In genomic region chr16:31476305-31477219, GRCh38 we compare ENCODE assay signal across 9 cellular contexts. TPM values are rescaled to one million over a fixed set of nuclear protein-coding genes. Genes with fewer than 3 reads are reported as not detected.
DNase-seq lines count a peak whose midpoint lies in the region; ATAC-seq, FAIRE-seq and TF ChIP-seq lines count a peak whose summit lies in the region.
"Had no signal": no experiment of that assay in that cellular context is flagged by ENCODE, and none has a peak within 500 bp of the region (broad histone marks: within the 10 kb centered on the region; RNA-seq: fewer than 3 reads in every experiment).

No MANE protein-coding gene starts in this region.

- no peaks in the 10 kb centered on the region for H3K9me3 Mint-ChIP-seq in T-helper 2 cell treated with Interferon-gamma antibody and Interleukin-4, amounts not matched to agents 5 μg/mL and 100 μg/mL, for 36 hours
- H3K9me3 Mint-ChIP-seq in memory B cell: no peaks in the 10 kb centered on the region

- TF ChIP-seq POLR2A in GM12878 (IDR thresholded peaks at IDR 0.05; ENCODE audit: low read depth, low read length): peak; percentile 25; the same call in 1 of the 2 replicates

- in situ Hi-C loops in GM12878 (cut with MboI): no loop called here

- SMC1A ChIA-PET in GM12878 (lab: Charles Lee; ENCODE audit: uncharacterized antibody, unreplicated experiment): no interaction called here

- H3K4me2 ChIP-seq in GM12878 (ENCODE audit: control insufficient read depth, insufficient read depth): peak overlapping the region; percentile 84

- BruUV-seq in GM12878 (replicated peaks; lab: Mats Ljungman, UMichigan): no TSS peak

- no peaks in the 10 kb centered on the region for H3K79me2 ChIP-seq in GM12878 (ENCODE audit: control insufficient read depth, insufficient read depth, low read length)

- DNase-seq in T-helper 2 cell treated with Interferon-gamma antibody and Interleukin-4, amounts not matched to agents 5 μg/mL and 100 μg/mL, for 36 hours (ENCODE audit: low spot score): peak; percentile 76
- no peak for DNase-seq in GM12878 (ENCODE audit: low read depth, low spot score)
- DNase-seq in memory B cell (ENCODE audit: low spot score in 2 of 2): peak; percentile 44 to 55
- DNase-seq in stimulated activated CD8-positive, alpha-beta memory T cell treated with anti-CD3 and anti-CD28 coated beads, Interleukin-2, amount 100 ng/mL, for 48 hours (ENCODE audit: low read depth in 2 of 2): peak; percentile 79 to 88
- no peak for DNase-seq in SW 1271 (lab: John Stamatoyannopoulos, UW)
- DNase-seq in NCI-H2107 treated with DMSO at 0.1 percent for 48 hours (lab: John Stamatoyannopoulos, UW; ENCODE audit: unreplicated experiment): no peak

- no peak overlapping the region for H3K27ac ChIP-seq in GM12878 (ENCODE audit: control insufficient read depth, insufficient read depth)

- no peaks in the 10 kb centered on the region for H3K9me3 ChIP-seq in GM12878 (replicated peaks; ENCODE audit: control insufficient read depth, insufficient read depth, low read length)

- H4K20me1 ChIP-seq in GM12878 (ENCODE audit: control insufficient read depth, insufficient read depth): no peaks in the 10 kb centered on the region

- RAD21 ChIA-PET in GM12878 (lab: Charles Lee; ENCODE audit: unreplicated experiment): no interaction called here

- peak overlapping the region; percentile 87 for H3K4me3 Mint-ChIP-seq in T-helper 2 cell treated with Interferon-gamma antibody and Interleukin-4, amounts not matched to agents 5 μg/mL and 100 μg/mL, for 36 hours
- H3K4me3 Mint-ChIP-seq in memory B cell: peak overlapping the region; percentile 89

- TF ChIP-seq CTCF in GM12875 (IDR thresholded peaks at IDR 0.05; ENCODE audit: borderline replicate concordance, insufficient read depth, low read depth, low read length): no peak
- no peak for TF ChIP-seq CTCF in GM12878 (IDR thresholded peaks at IDR 0.05 in 2 of 3, conservative IDR thresholded peaks at IDR 0.05 in 1 of 3; ENCODE audit: control insufficient read depth in 2 of 3, extremely low read depth in 1 of 3, insufficient read depth in 1 of 3, low read depth in 3 of 3, low read length in 3 of 3)

- 5% methylated on average over 41 of the region's 68 CpGs for WGBS in GM12878 (ENCODE audit: insufficient coverage, insufficient replicate concordance, low lambda C conversion rate, missing lambda C conversion rate)

- TF ChIP-seq RAD21 in GM12878 (IDR thresholded peaks at IDR 0.05; ENCODE audit: insufficient read depth, low read depth, low read length): no peak

- peaks cover 9% of the 10 kb centered on the region for H3K4me1 Mint-ChIP-seq in T-helper 2 cell treated with Interferon-gamma antibody and Interleukin-4, amounts not matched to agents 5 μg/mL and 100 μg/mL, for 36 hours (ENCODE audit: low read depth)
- H3K4me1 Mint-ChIP-seq in memory B cell: peaks cover 13% of the 10 kb centered on the region

- H3K27ac Mint-ChIP-seq in T-helper 2 cell treated with Interferon-gamma antibody and Interleukin-4, amounts not matched to agents 5 μg/mL and 100 μg/mL, for 36 hours: peak overlapping the region; percentile 74
- peak overlapping the region; percentile 12 for H3K27ac Mint-ChIP-seq in memory B cell

- peak; percentile 54 for ATAC-seq in HG03045 (IDR thresholded peaks at IDR 0.05; ENCODE audit: unreplicated experiment)
- peak; percentile 87 for ATAC-seq in GM12878
- peak; percentile 82 for ATAC-seq in memory B cell (ENCODE audit: low read depth)

- intact Hi-C loops in GM12878 (cut with micrococcal nuclease; ENCODE audit: unreplicated experiment): no loop called here

- H3K36me3 Mint-ChIP-seq in T-helper 2 cell treated with Interferon-gamma antibody and Interleukin-4, amounts not matched to agents 5 μg/mL and 100 μg/mL, for 36 hours (ENCODE audit: low read depth): no peaks in the 10 kb centered on the region
- H3K36me3 Mint-ChIP-seq in memory B cell: no peaks in the 10 kb centered on the region

- H3K27me3 ChIP-seq in GM12878 (replicated peaks in 1 of 2; ENCODE audit: control insufficient read depth in 2 of 2, insufficient read depth in 2 of 2, low read length in 1 of 2): peaks cover 0 to 9% of the 10 kb centered on the region in 2 experiments; a peak in 3 of 4 replicates

- H3K27me3 Mint-ChIP-seq in T-helper 2 cell treated with Interferon-gamma antibody and Interleukin-4, amounts not matched to agents 5 μg/mL and 100 μg/mL, for 36 hours (ENCODE audit: low read depth): peaks cover 38% of the 10 kb centered on the region
- peaks cover 11% of the 10 kb centered on the region for H3K27me3 Mint-ChIP-seq in memory B cell

- FAIRE-seq in GM12878 (lab: Jason Lieb, UNC): no peak

- CTCF ChIA-PET in GM12878 (lab: Yijun Ruan, JAX): no interaction called here

- H3K4me1 ChIP-seq in GM12878 (ENCODE audit: control insufficient read depth, insufficient read depth, low read length): peaks cover 7% of the 10 kb centered on the region; the same call in 1 of the 2 replicates

- H2AFZ ChIP-seq in GM12878 (ENCODE audit: control insufficient read depth, low read depth, low read length): peak overlapping the region; percentile 71

- TF ChIP-seq EP300 in GM12878 (IDR thresholded peaks at IDR 0.05; ENCODE audit: borderline replicate concordance in 1 of 2, control insufficient read depth in 1 of 2, low read depth in 2 of 2, low read length in 2 of 2): no peak

- H3K4me3 ChIP-seq in GM12875 (ENCODE audit: low read depth, low read length) (peak overlapping the region; percentile 33), GM12878 (peak overlapping the region; percentile 72; the same call in 1 of the 2 replicates)

- POLR2A ChIA-PET in GM12878 (lab: Charles Lee): no interaction called here

- H3K36me3 ChIP-seq in GM12878 (ENCODE audit: control insufficient read depth in 2 of 2, insufficient read depth in 2 of 2, low read length in 1 of 2): no peaks in the 10 kb centered on the region

- no peak overlapping the region for H3K9ac ChIP-seq in GM12878 (ENCODE audit: control insufficient read depth, insufficient read depth, low read length)

RNA-seq across cellular contexts. Expression of gene TGFB1I1, which starts 4.6 kb away (rescaled TPM):
- 0.23 TPM in 1 of 2 replicates, not detected in the other for total RNA-seq in GM12878 (2013; cell fraction: nucleolus; rRNA removed)
- total RNA-seq in GM12878 (2014; rRNA removed): 0.05 and 0.45 TPM in 2 replicates
- 0.05 and 0.13 TPM in 2 replicates for total RNA-seq in GM12878 (2014; rRNA removed; fragmentation: Illumina TruSeq; extraction: Trizol)
- 0.24 and 0.49 TPM in 2 replicates for total RNA-seq in GM12878 (2021)
- polyA plus RNA-seq in GM12878 (2011; ENCODE audit: low read depth): 0.41 TPM
- 0.19 and 0.41 TPM in 2 replicates for polyA plus RNA-seq in GM12878 (2011; rRNA removed)
- 0.12 and 0.31 TPM in 2 replicates for polyA plus RNA-seq in GM12878 (2011; cell fraction: cytosol; rRNA removed)
- polyA plus RNA-seq in GM12878 (2011; cell fraction: nucleus; rRNA removed): 0.50 and 0.81 TPM in 2 replicates
- 1.4 and 1.8 TPM in 2 replicates for polyA plus RNA-seq in GM12878 (2012)
- polyA plus RNA-seq in GM12878 (2014; fragmentation: Illumina TruSeq; extraction: Trizol): 0.06 and 0.26 TPM in 2 replicates
- not detected for polyA plus RNA-seq in GM12878 (2014; fragmentation: Nextera tagmentation; extraction: Ambion mirVana)
- polyA plus RNA-seq in GM12878 (2014; rRNA removed): 0.06 and 2.3 TPM in 2 replicates
- under 1 TPM; 0.38 to 0.42 TPM for polyA plus RNA-seq in GM12878 (2016; fragmentation: Nextera tagmentation; extraction: Ambion mirVana)
- 0.51 and 1.1 TPM in 2 replicates for polyA minus RNA-seq in GM12878 (2011; rRNA and poly(A)+ RNA removed)
- polyA minus RNA-seq in GM12878 (2011; cell fraction: cytosol; rRNA and poly(A)+ RNA removed): 0.80 TPM in 1 of 2 replicates, not detected in the other
- polyA minus RNA-seq in GM12878 (2011; cell fraction: nucleus; rRNA and poly(A)+ RNA removed): 0.73 and 0.96 TPM in 2 replicates

RNA-seq across cellular contexts. Expression of gene SLC5A2, which starts 6.4 kb away (rescaled TPM):
- total RNA-seq in GM12878 (2013; cell fraction: nucleolus; rRNA removed): not detected in 2 replicates
- total RNA-seq in GM12878 (2014; rRNA removed): not detected in 2 replicates
- not detected in 2 replicates for total RNA-seq in GM12878 (2014; rRNA removed; fragmentation: Illumina TruSeq; extraction: Trizol)
- not detected in 2 replicates for total RNA-seq in GM12878 (2021)
- 18.5 TPM for polyA plus RNA-seq in GM12878 (2011; ENCODE audit: low read depth)
- polyA plus RNA-seq in GM12878 (2011; rRNA removed): not detected in 2 replicates
- not detected in 2 replicates for polyA plus RNA-seq in GM12878 (2011; cell fraction: cytosol; rRNA removed)
- polyA plus RNA-seq in GM12878 (2011; cell fraction: nucleus; rRNA removed): not detected in 2 replicates
- 0.11 and 0.24 TPM in 2 replicates for polyA plus RNA-seq in GM12878 (2012)
- not detected in 2 replicates for polyA plus RNA-seq in GM12878 (2014; fragmentation: Illumina TruSeq; extraction: Trizol)
- polyA plus RNA-seq in GM12878 (2014; fragmentation: Nextera tagmentation; extraction: Ambion mirVana): 1 to 10 TPM; 3.6 to 4.3 TPM
- polyA plus RNA-seq in GM12878 (2014; rRNA removed): not detected in 2 replicates
- 1 to 10 TPM; 4.6 to 4.8 TPM for polyA plus RNA-seq in GM12878 (2016; fragmentation: Nextera tagmentation; extraction: Ambion mirVana)
- not detected in 2 replicates for polyA minus RNA-seq in GM12878 (2011; rRNA and poly(A)+ RNA removed)
- not detected in 2 replicates for polyA minus RNA-seq in GM12878 (2011; cell fraction: cytosol; rRNA and poly(A)+ RNA removed)
- not detected in 2 replicates for polyA minus RNA-seq in GM12878 (2011; cell fraction: nucleus; rRNA and poly(A)+ RNA removed)
- total RNA-seq: HT1080 had no signal

RNA-seq across cellular contexts. Expression of gene ARMC5, which starts 17.3 kb away (rescaled TPM):
- 13.7 and 13.8 TPM in 2 replicates for total RNA-seq in GM12878 (2013; cell fraction: nucleolus; rRNA removed)
- total RNA-seq in GM12878 (2014; rRNA removed) (6.6 and 7.6 TPM in 2 replicates), GM12878 (2014; rRNA removed; fragmentation: Illumina TruSeq; extraction: Trizol) (2.3 and 2.8 TPM in 2 replicates), GM12878 (2021) (11.5 and 13.2 TPM in 2 replicates)
- polyA plus RNA-seq in GM12878 (2011; ENCODE audit: low read depth): 2.3 TPM
- polyA plus RNA-seq in GM12878 (2011; rRNA removed) (3.2 and 3.6 TPM in 2 replicates), GM12878 (2014; fragmentation: Illumina TruSeq; extraction: Trizol) (0.89 and 1.5 TPM in 2 replicates), GM12878 (2014; fragmentation: Nextera tagmentation; extraction: Ambion mirVana) (under 1 TPM; 0.06 to 0.51 TPM), GM12878 (2014; rRNA removed) (7.7 and 9.3 TPM in 2 replicates), GM12878 (2016; fragmentation: Nextera tagmentation; extraction: Ambion mirVana) (10 to 100 TPM in 1 of 2 experiments, 1 to 10 TPM in 1; 9.8 to 12.0 TPM)
- 7.3 and 10.6 TPM in 2 replicates for polyA plus RNA-seq in GM12878 (2011; cell fraction: cytosol; rRNA removed)
- polyA plus RNA-seq in GM12878 (2011; cell fraction: nucleus; rRNA removed): 54.0 and 79.7 TPM in 2 replicates
- 6.7 and 11.5 TPM in 2 replicates for polyA plus RNA-seq in GM12878 (2012)
- polyA minus RNA-seq in GM12878 (2011; rRNA and poly(A)+ RNA removed): 4.7 and 8.0 TPM in 2 replicates
- 6.7 and 8.6 TPM in 2 replicates for polyA minus RNA-seq in GM12878 (2011; cell fraction: cytosol; rRNA and poly(A)+ RNA removed)
- polyA minus RNA-seq in GM12878 (2011; cell fraction: nucleus; rRNA and poly(A)+ RNA removed): 9.9 and 16.3 TPM in 2 replicates

RNA-seq across cellular contexts. Expression of gene RUSF1, which starts 31.6 kb away (rescaled TPM):
- 101 and 113 TPM in 2 replicates for total RNA-seq in GM12878 (2013; cell fraction: nucleolus; rRNA removed)
- total RNA-seq in GM12878 (2014; rRNA removed) (28.3 and 32.0 TPM in 2 replicates), GM12878 (2014; rRNA removed; fragmentation: Illumina TruSeq; extraction: Trizol) (20.3 and 21.3 TPM in 2 replicates), GM12878 (2021) (43.6 and 46.3 TPM in 2 replicates)
- 25.4 TPM for polyA plus RNA-seq in GM12878 (2011; ENCODE audit: low read depth)
- polyA plus RNA-seq in GM12878 (2011; rRNA removed) (17.3 and 25.3 TPM in 2 replicates), GM12878 (2014; fragmentation: Illumina TruSeq; extraction: Trizol) (8.6 and 30.2 TPM in 2 replicates), GM12878 (2014; fragmentation: Nextera tagmentation; extraction: Ambion mirVana) (under 1 TPM; 0.20 to 0.26 TPM), GM12878 (2014; rRNA removed) (43.0 and 48.5 TPM in 2 replicates), GM12878 (2016; fragmentation: Nextera tagmentation; extraction: Ambion mirVana) (10 to 100 TPM; 29.1 to 32.8 TPM)
- polyA plus RNA-seq in GM12878 (2011; cell fraction: cytosol; rRNA removed): 30.2 and 35.7 TPM in 2 replicates
- 153 and 165 TPM in 2 replicates for polyA plus RNA-seq in GM12878 (2011; cell fraction: nucleus; rRNA removed)
- polyA plus RNA-seq in GM12878 (2012): 45.4 and 48.7 TPM in 2 replicates
- polyA minus RNA-seq in GM12878 (2011; rRNA and poly(A)+ RNA removed): 17.1 and 29.1 TPM in 2 replicates
- polyA minus RNA-seq in GM12878 (2011; cell fraction: cytosol; rRNA and poly(A)+ RNA removed): 7.4 and 11.1 TPM in 2 replicates
- polyA minus RNA-seq in GM12878 (2011; cell fraction: nucleus; rRNA and poly(A)+ RNA removed): 18.6 and 23.6 TPM in 2 replicates

RNA-seq across cellular contexts. Expression of gene ZNF843, which starts 34.0 kb away (rescaled TPM):
- total RNA-seq in GM12878 (2013; cell fraction: nucleolus; rRNA removed): not detected in 2 replicates
- total RNA-seq in GM12878 (2014; rRNA removed): 0.05 and 0.06 TPM in 2 replicates
- 0.09 TPM in 1 of 2 replicates, not detected in the other for total RNA-seq in GM12878 (2014; rRNA removed; fragmentation: Illumina TruSeq; extraction: Trizol)
- 0.16 and 0.26 TPM in 2 replicates for total RNA-seq in GM12878 (2021)
- not detected for polyA plus RNA-seq in GM12878 (2011; ENCODE audit: low read depth)
- 0.06 and 0.07 TPM in 2 replicates for polyA plus RNA-seq in GM12878 (2011; rRNA removed)
- 0.10 and 0.15 TPM in 2 replicates for polyA plus RNA-seq in GM12878 (2011; cell fraction: cytosol; rRNA removed)
- 0.06 TPM in 1 of 2 replicates, not detected in the other for polyA plus RNA-seq in GM12878 (2011; cell fraction: nucleus; rRNA removed)
- 0.07 and 0.09 TPM in 2 replicates for polyA plus RNA-seq in GM12878 (2012)
- polyA plus RNA-seq in GM12878 (2014; fragmentation: Illumina TruSeq; extraction: Trizol): 0.03 TPM in 1 of 2 replicates, not detected in the other
- under 1 TPM in 1 of 2 experiments, not detected in 1; 0.04 TPM for polyA plus RNA-seq in GM12878 (2014; fragmentation: Nextera tagmentation; extraction: Ambion mirVana)
- 0.08 and 0.20 TPM in 2 replicates for polyA plus RNA-seq in GM12878 (2014; rRNA removed)
- polyA plus RNA-seq in GM12878 (2016; fragmentation: Nextera tagmentation; extraction: Ambion mirVana): under 1 TPM; 0.09 to 0.25 TPM
- 0.10 and 0.15 TPM in 2 replicates for polyA minus RNA-seq in GM12878 (2011; rRNA and poly(A)+ RNA removed)
- not detected in 2 replicates for polyA minus RNA-seq in GM12878 (2011; cell fraction: cytosol; rRNA and poly(A)+ RNA removed)
- 0.12 TPM in 1 of 2 replicates, not detected in the other for polyA minus RNA-seq in GM12878 (2011; cell fraction: nucleus; rRNA and poly(A)+ RNA removed)
- total RNA-seq: HT1080 had no signal

Comparison
In these comparisons a context has a peak if more than half of its experiments do, and no peak if none do; other contexts are left out.
1. DNase-seq: peak in T-helper 2 cell treated with Interferon-gamma antibody and Interleukin-4, amounts not matched to agents 5 μg/mL and 100 μg/mL, for 36 hours (single experiment), memory B cell (2 of 2) and stimulated activated CD8-positive, alpha-beta memory T cell treated with anti-CD3 and anti-CD28 coated beads, Interleukin-2, amount 100 ng/mL, for 48 hours (2 of 2); none in GM12878 (single experiment), SW 1271 (0 of 2) and NCI-H2107 treated with DMSO at 0.1 percent for 48 hours (single experiment).
2. Peak in every context shown above with its lines, with median percentiles within 50 percentile points of each other: ATAC-seq.